Comparison of ENCODE assay signal across 11 cellular contexts in genomic region chr12:75389061-75389460, GRCh38. TPM values are rescaled to one million over a fixed set of nuclear protein-coding genes. Genes with fewer than 3 reads are reported as not detected.
A peak's percentile ranks its signal among the peaks of the same experiment; 100 is the strongest.
DNase-seq lines count a peak whose midpoint lies in the region; ATAC-seq, FAIRE-seq and TF ChIP-seq lines count a peak whose summit lies in the region.
"Had no signal": no experiment of that assay in that cellular context is flagged by ENCODE, and none has a peak within 500 bp of the region (broad histone marks: within the 10 kb centered on the region; RNA-seq: fewer than 3 reads in every experiment).

No MANE protein-coding gene starts in this region.

- TF ChIP-seq CTCF in HFF-Myc (IDR thresholded peaks at IDR 0.05; ENCODE audit: low read depth, low read length, missing control alignments), result no peak

- no peak for ATAC-seq in sciatic nerve

- no peak overlapping the region for H3K4me3 ChIP-seq in HFF-Myc (replicated peaks; ENCODE audit: low read depth, low read length)
- H3K4me3 ChIP-seq: HAP-1 had no signal

- peak; percentile 21 for FAIRE-seq in A204.1 (lab: Jason Lieb, UNC)

- DNase-seq in HFF-Myc (ENCODE audit: extremely low read depth, low read depth) (peak; percentile 12), amniotic epithelial cell (ENCODE audit: low read depth) (peak; percentile 6), kidney glomerular epithelial cell (lab: John Stamatoyannopoulos, UW) (peak; percentile 22), sciatic nerve (ENCODE audit: low spot score) (no peak), 8988T (no peak), posterior cingulate gyrus (no peak)
- no peak for DNase-seq in activated T-cell treated with anti-CD3 and anti-CD28 coated beads, Interleukin-2, amount 50 U/mL, for 48 hours
- DNase-seq: activated gamma-delta T cell treated with Interleukin-2 at 50 U/mL for 16 hours; NK-92 treated with Interleukin-12 subunit alpha and Interleukin-12 subunit beta, amount 100 ng/mL, for 24 hours had no signal

- intact Hi-C loops in sciatic nerve (cut with DNase I), result no loop called here
- intact Hi-C loops in posterior cingulate gyrus (cut with DNase I), result no loop called here

RNA-seq across cellular contexts. Expression of gene GLIPR1L2, which starts 1.8 kb away (rescaled TPM):
- total RNA-seq in sciatic nerve, result 4.6 TPM

RNA-seq across cellular contexts. Expression of gene GLIPR1L1, which starts 54.6 kb away (rescaled TPM):
- not detected for total RNA-seq in sciatic nerve

RNA-seq across cellular contexts. Expression of gene CAPS2, which starts 58.9 kb away (rescaled TPM):
- total RNA-seq in sciatic nerve, result 33.9 TPM

Comparison
In these comparisons a context has a peak if more than half of its experiments do, and no peak if none do; other contexts are left out.
1. DNase-seq: peak in HFF-Myc (single experiment), amniotic epithelial cell (single experiment) and kidney glomerular epithelial cell (single experiment); none in sciatic nerve (single experiment), 8988T (single experiment), activated T-cell treated with anti-CD3 and anti-CD28 coated beads, Interleukin-2, amount 50 U/mL, for 48 hours (0 of 2) and posterior cingulate gyrus (0 of 10).